In genomic region chr6:31971279-31971992, GRCh38 we compare ENCODE assay signal across 8 cellular contexts. TPM values are rescaled to one million over a fixed set of nuclear protein-coding genes. Genes with fewer than 3 reads are reported as not detected.
DNase-seq lines count a peak whose midpoint lies in the region; ATAC-seq and TF ChIP-seq lines count a peak whose summit lies in the region.

No MANE protein-coding gene starts in this region.

- intact Hi-C loops in Caco-2 (cut with micrococcal nuclease; ENCODE audit: unreplicated experiment), result no loop called here

- peak in 1 of 2 donors; percentile 65 for ATAC-seq in naive thymus-derived CD8-positive, alpha-beta T cell
- no peak for ATAC-seq in HG02798 (IDR thresholded peaks at IDR 0.05; ENCODE audit: poor library complexity, unreplicated experiment)

- peak overlapping the region; percentile 98 for H3K27ac ChIP-seq in effector memory CD4-positive, alpha-beta T cell (ENCODE audit: insufficient read depth, low read length, poor library complexity, severe bottlenecking)

- peaks cover 68% of the 10 kb centered on the region for H3K36me3 Mint-ChIP-seq in Caco-2 (ENCODE audit: insufficient read depth, unreplicated experiment)
- peaks cover 0 to 35% (median 0%) of the 10 kb centered on the region in 3 donors for H3K36me3 Mint-ChIP-seq in naive thymus-derived CD8-positive, alpha-beta T cell

- peaks cover 5% of the 10 kb centered on the region; the same call in 1 of the 2 replicates for H3K4me1 ChIP-seq in Caco-2
- peaks cover 21% of the 10 kb centered on the region for H3K4me1 ChIP-seq in effector memory CD4-positive, alpha-beta T cell (ENCODE audit: control insufficient read depth, insufficient read depth, low read length, poor library complexity, severe bottlenecking)

- peak overlapping the region; percentile 67 for H3K4me3 Mint-ChIP-seq in Caco-2 (ENCODE audit: unreplicated experiment)
- H3K4me3 Mint-ChIP-seq in naive thymus-derived CD8-positive, alpha-beta T cell, result peak overlapping the region; percentile 94 to 99 (median 98)

- H3K27me3 ChIP-seq in Caco-2 (replicated peaks; ENCODE audit: control insufficient read depth, insufficient read depth, low read length), result no peaks in the 10 kb centered on the region
- H3K27me3 ChIP-seq in effector memory CD4-positive, alpha-beta T cell (replicated peaks; ENCODE audit: control insufficient read depth, insufficient read depth, low read length, poor library complexity, severe bottlenecking), result no peaks in the 10 kb centered on the region

- peaks cover 1% of the 10 kb centered on the region; the same call in 1 of the 2 replicates for H3K36me3 ChIP-seq in Caco-2 (ENCODE audit: control insufficient read depth, insufficient read depth, low read length)
- peaks cover 40% of the 10 kb centered on the region for H3K36me3 ChIP-seq in effector memory CD4-positive, alpha-beta T cell (ENCODE audit: control insufficient read depth, insufficient read depth, low read length)

- peak overlapping the region; percentile 76 for H3K4me3 ChIP-seq in Caco-2 (ENCODE audit: low read depth, low read length)
- H3K4me3 ChIP-seq in effector memory CD4-positive, alpha-beta T cell (ENCODE audit: insufficient read depth, low read depth, low read length, poor library complexity, severe bottlenecking), result peak overlapping the region; percentile 58

- H3K9me3 Mint-ChIP-seq in Caco-2 (ENCODE audit: unreplicated experiment), result no peaks in the 10 kb centered on the region
- no peaks in the 10 kb centered on the region for H3K9me3 Mint-ChIP-seq in naive thymus-derived CD8-positive, alpha-beta T cell

- no peak for TF ChIP-seq CTCF in Caco-2 (IDR thresholded peaks at IDR 0.05; ENCODE audit: insufficient read depth in 1 of 2, low read depth in 1 of 2, low read length in 1 of 2, severe bottlenecking in 1 of 2, unreplicated experiment in 1 of 2)

- peak overlapping the region; percentile 82 for H3K27ac Mint-ChIP-seq in Caco-2 (ENCODE audit: unreplicated experiment)
- H3K27ac Mint-ChIP-seq in naive thymus-derived CD8-positive, alpha-beta T cell, result peak overlapping the region; percentile 97 to 100 (median 100)

- CTCF ChIA-PET in Caco-2 (lab: Charles Lee), result interaction anchor here (1.3 to 1.6 kb wide), 2 partner anchors 19 to 73 kb away, joined by 3 to 4 read pairs; no protein-coding TSS in a partner anchor

- no peaks in the 10 kb centered on the region for H3K9me3 ChIP-seq in Caco-2
- H3K9me3 ChIP-seq in effector memory CD4-positive, alpha-beta T cell (ENCODE audit: control insufficient read depth, low read length), result no peaks in the 10 kb centered on the region

- BruUV-seq in Caco-2 (replicated peaks; lab: Mats Ljungman, UMichigan), result TSS peak; percentile 75

- H3K4me1 Mint-ChIP-seq in Caco-2 (ENCODE audit: low read depth, unreplicated experiment), result peaks cover 21% of the 10 kb centered on the region
- H3K4me1 Mint-ChIP-seq in naive thymus-derived CD8-positive, alpha-beta T cell, result peaks cover 31 to 46% (median 45%) of the 10 kb centered on the region in 4 donors

- POLR2A ChIA-PET in Caco-2 (lab: Charles Lee), result interaction anchor here (0.6 to 2.4 kb wide), 12 partner anchors 12 to 226 kb away, joined by 3 to 18 read pairs (median 4); partner anchors contain the start of genes CFB, HSPA1A, HSPA1B and HSPA1L
- POLR2A ChIA-PET in naive thymus-derived CD8-positive, alpha-beta T cell (lab: Charles Lee), result interaction anchor here (0.5 to 5.6 kb wide), 16 partner anchors 11 to 874 kb away, joined by 3 to 119 read pairs (median 4); partner anchors contain the start of genes ABHD16A, BAG6, DDAH2 and DDX39B

- DNase-seq in Caco-2 (no peak), NCI-H2227 treated with DMSO at 0.1 percent for 48 hours (lab: John Stamatoyannopoulos, UW) (peak; percentile 63), SKM-1 treated with dmso at 0.1 percent for 144 hours (lab: John Stamatoyannopoulos, UW; ENCODE audit: unreplicated experiment) (no peak), germinal center (ENCODE audit: low spot score) (no peak), dedifferentiated amniotic fluid mesenchymal stem cell (ENCODE audit: extremely low spot score) (no peak)
- DNase-seq in effector memory CD4-positive, alpha-beta T cell, result no peak
- DNase-seq in naive thymus-derived CD8-positive, alpha-beta T cell, result peak in 1 of 10 donors; percentile 0

- H3K27me3 Mint-ChIP-seq in Caco-2 (ENCODE audit: insufficient read depth, unreplicated experiment), result no peaks in the 10 kb centered on the region
- H3K27me3 Mint-ChIP-seq in naive thymus-derived CD8-positive, alpha-beta T cell, result peaks cover 0 to 4% (median 0%) of the 10 kb centered on the region in 5 donors

RNA-seq across cellular contexts. Expression of gene DXO, which starts 0.5 kb away (rescaled TPM):
- total RNA-seq in Caco-2 (2022), result 22.4 and 23.7 TPM in 2 replicates
- 10 to 100 TPM; 36.4 to 41.0 TPM for total RNA-seq in naive thymus-derived CD8-positive, alpha-beta T cell
- polyA plus RNA-seq in naive thymus-derived CD8-positive, alpha-beta T cell, result 10 to 100 TPM; 12.5 to 16.4 (median 14.5) TPM

RNA-seq across cellular contexts. Expression of gene C4A, which starts 10.4 kb away (rescaled TPM):
- total RNA-seq in Caco-2 (2022), result 1.0 and 1.5 TPM in 2 replicates
- 1 to 10 TPM; 5.9 to 6.0 TPM for total RNA-seq in naive thymus-derived CD8-positive, alpha-beta T cell
- polyA plus RNA-seq in naive thymus-derived CD8-positive, alpha-beta T cell, result under 1 TPM in 1 of 3 donors, not detected in 2; 0.81 TPM

RNA-seq across cellular contexts. Expression of gene SKIC2, which starts 12.5 kb away (rescaled TPM):
- 70.0 and 77.9 TPM in 2 replicates for total RNA-seq in Caco-2 (2022)
- total RNA-seq in naive thymus-derived CD8-positive, alpha-beta T cell, result 100 to 1,000 TPM; 130 to 141 TPM
- 10 to 100 TPM; 18.1 to 19.9 (median 19.4) TPM for polyA plus RNA-seq in naive thymus-derived CD8-positive, alpha-beta T cell

RNA-seq across cellular contexts. Expression of gene NELFE, which starts 12.7 kb away (rescaled TPM):
- 75.3 and 82.0 TPM in 2 replicates for total RNA-seq in Caco-2 (2022)
- total RNA-seq in naive thymus-derived CD8-positive, alpha-beta T cell, result 10 to 100 TPM; 41.7 to 45.1 TPM
- 10 to 100 TPM; 55.9 to 68.6 (median 66.4) TPM for polyA plus RNA-seq in naive thymus-derived CD8-positive, alpha-beta T cell

RNA-seq across cellular contexts. Expression of gene CFB, which starts 25.5 kb away (rescaled TPM):
- 31.0 and 32.1 TPM in 2 replicates for total RNA-seq in Caco-2 (2022)
- 1 to 10 TPM; 1.0 to 1.4 TPM for total RNA-seq in naive thymus-derived CD8-positive, alpha-beta T cell
- under 1 TPM in 2 of 3 donors, not detected in 1; 0.22 to 0.61 TPM for polyA plus RNA-seq in naive thymus-derived CD8-positive, alpha-beta T cell
